ENCODE assay signal across 21 cellular contexts in the genomic region with DNA sequence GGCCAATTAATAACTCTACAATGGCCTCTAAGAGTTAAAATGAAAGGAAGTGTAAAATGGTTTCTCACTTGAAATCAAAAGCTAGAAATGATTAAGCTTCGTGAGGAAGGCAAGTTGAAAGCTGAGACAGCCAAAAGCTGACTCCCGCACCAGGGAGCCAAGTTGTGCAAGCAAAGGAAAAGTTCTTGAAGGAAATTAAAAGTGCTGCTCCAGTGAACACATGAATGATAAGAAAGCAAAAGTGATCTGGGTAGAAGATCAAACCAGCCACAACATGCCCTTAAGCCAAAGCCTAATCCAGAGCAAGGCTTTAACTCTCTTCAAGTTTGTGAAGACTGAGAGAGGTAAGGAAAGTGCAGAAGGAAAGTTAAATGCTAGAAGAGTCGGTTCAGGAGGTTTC. TPM values are rescaled to one million over a fixed set of nuclear protein-coding genes. Genes with fewer than 3 reads are reported as not detected.
DNase-seq lines count a peak whose midpoint lies in the region; TF ChIP-seq lines count a peak whose summit lies in the region.
"Had no signal": no experiment of that assay in that cellular context is flagged by ENCODE, and none has a peak within 500 bp of the region (broad histone marks: within the 10 kb centered on the region; RNA-seq: fewer than 3 reads in every experiment).

No MANE protein-coding gene starts in this region.

- H2AFZ ChIP-seq in OCI-LY3 (ENCODE audit: low read depth, low read length): 0 out of 2 replicates have a peak overlapping the region, but pooled peaks have one; percentile 41

- H3K4me2 ChIP-seq in OCI-LY3 (ENCODE audit: low read length): peak overlapping the region; percentile 37

- H3K9me3 ChIP-seq in OCI-LY3 (ENCODE audit: insufficient read depth, low read length): no peaks in the 10 kb centered on the region
- no peaks in the 10 kb centered on the region for H3K9me3 ChIP-seq in endocrine pancreas (ENCODE audit: control insufficient read depth, low read length)
- H3K9me3 ChIP-seq: sigmoid colon had no signal

- no peaks in the 10 kb centered on the region for H3K36me3 ChIP-seq in OCI-LY3 (replicated peaks; ENCODE audit: low read depth, low read length)
- H3K36me3 ChIP-seq in endocrine pancreas (ENCODE audit: control insufficient read depth, insufficient read depth, low read length): no peaks in the 10 kb centered on the region
- H3K36me3 ChIP-seq: cardiac muscle cell, sigmoid colon had no signal

- no peaks in the 10 kb centered on the region for H3K27me3 ChIP-seq in OCI-LY3 (ENCODE audit: low read depth, low read length)
- H3K27me3 ChIP-seq in endocrine pancreas (ENCODE audit: control insufficient read depth, insufficient read depth, low read length): no peaks in the 10 kb centered on the region
- H3K27me3 ChIP-seq: cardiac muscle cell, sigmoid colon had no signal

- no peaks in the 10 kb centered on the region for H4K20me1 ChIP-seq in OCI-LY3 (ENCODE audit: insufficient read depth, low read length)

- H3K27ac ChIP-seq in OCI-LY3 (ENCODE audit: low read length): no peak overlapping the region
- H3K27ac ChIP-seq: cardiac muscle cell had no signal

- H3K9ac ChIP-seq in OCI-LY3 (ENCODE audit: low read length) (no peak overlapping the region), endocrine pancreas (ENCODE audit: control insufficient read depth, insufficient read depth, low read length) (no peak overlapping the region)

- no peak for TF ChIP-seq CTCF in OCI-LY3 (IDR thresholded peaks at IDR 0.05; ENCODE audit: low read depth, low read length)

- DNase-seq in kidney glomerular epithelial cell (lab: John Stamatoyannopoulos, UW): peak; percentile 33
- peak; percentile 46 for DNase-seq in ureter (ENCODE audit: low spot score)
- DNase-seq in NCI-H748 treated with DMSO at 0.1 percent for 48 hours (lab: John Stamatoyannopoulos, UW): no peak
- DNase-seq in T-helper 1 cell: no peak
- DNase-seq in Ammon's horn (ENCODE audit: low spot score): no peak
- DNase-seq: activated CD4-positive, CD25-positive, alpha-beta regulatory T cell; activated CD8-positive, alpha-beta memory T cell treated with anti-CD3 and anti-CD28 coated beads for 24 hours; activated naive CD8-positive, alpha-beta T cell treated with anti-CD3 and anti-CD28 coated beads for 36 hours; hippocampal formation; KG1; left cardiac atrium; NCI-H2029; occipital lobe; SHP77; sigmoid colon; stimulated activated naive CD8-positive, alpha-beta T cell treated with anti-CD3 and anti-CD28 coated beads, Interleukin-15, Interleukin-2, amounts not matched to agents 100 U/mL and 50 U/mL, for 24 hours had no signal

- no peaks in the 10 kb centered on the region for H3K79me2 ChIP-seq in OCI-LY3 (ENCODE audit: low read length)

- H3K4me3 ChIP-seq in OCI-LY3 (ENCODE audit: low read length): no peak overlapping the region
- peak overlapping the region; percentile 38 for H3K4me3 ChIP-seq in endocrine pancreas (ENCODE audit: control insufficient read depth, insufficient read depth, low read length)
- H3K4me3 ChIP-seq: cardiac muscle cell, sigmoid colon had no signal

- peaks cover 17% of the 10 kb centered on the region; the same call in 1 of the 2 replicates for H3K4me1 ChIP-seq in OCI-LY3 (ENCODE audit: low read length)
- peaks cover 10% of the 10 kb centered on the region for H3K4me1 ChIP-seq in endocrine pancreas (ENCODE audit: control insufficient read depth, insufficient read depth, low read length)
- H3K4me1 ChIP-seq: sigmoid colon had no signal

RNA-seq across cellular contexts. Expression of gene CYYR1, which starts 22.7 kb away (rescaled TPM):
- total RNA-seq in ureter: 27.6 TPM
- total RNA-seq: activated naive CD8-positive, alpha-beta T cell treated with anti-CD3 and anti-CD28 coated beads for 36 hours; activated T-helper 1 cell treated with anti-CD3 and anti-CD28 coated beads, Interleukin-12 subunit alpha, Interleukin-12 subunit beta, Interleukin-2, Interleukin-4 antibody, amounts not matched to agents 30 ng/mL and 10 ng/mL and 1 ng/mL, durations not matched to agents 14 hours and 24 hours and 36 hours; G401 had no signal

Comparison
In these comparisons a context has a peak if more than half of its experiments do, and no peak if none do; other contexts are left out.
1. DNase-seq: peak in kidney glomerular epithelial cell (single experiment) and ureter (single experiment); none in NCI-H748 treated with DMSO at 0.1 percent for 48 hours (single experiment), T-helper 1 cell (0 of 5) and Ammon's horn (single experiment).